11 cellular contexts compared by ENCODE assay signal in genomic region chr2:43898134-43898957, GRCh38. TPM values are rescaled to one million over a fixed set of nuclear protein-coding genes. Genes with fewer than 3 reads are reported as not detected.
DNase-seq lines count a peak whose midpoint lies in the region; ATAC-seq and TF ChIP-seq lines count a peak whose summit lies in the region.
"Had no signal": no experiment of that assay in that cellular context is flagged by ENCODE, and none has a peak within 500 bp of the region (broad histone marks: within the 10 kb centered on the region; RNA-seq: fewer than 3 reads in every experiment).

No MANE protein-coding gene starts in this region.

- no peaks in the 10 kb centered on the region for H3K27me3 Mint-ChIP-seq in CD8-positive, alpha-beta T cell (ENCODE audit: low read depth)
- H3K27me3 Mint-ChIP-seq in immature natural killer cell (ENCODE audit: low read depth in 3 of 3), result no peaks in the 10 kb centered on the region
- H3K27me3 Mint-ChIP-seq: naive thymus-derived CD8-positive, alpha-beta T cell had no signal

- WGBS in body of pancreas, 2 donors, result 21 to 29% methylated on average over 12 to 14 of the region's 14 CpGs
- no CpG with 5 or more reads among the region's 14 CpGs for WGBS in mesendoderm (ENCODE audit: extremely low coverage, insufficient coverage, low lambda C conversion rate)

- intact Hi-C loops in body of pancreas (cut with DNase I), result no loop called here
- intact Hi-C loops in CD8-positive, alpha-beta T cell (cut with DNase I, micrococcal nuclease), result loop anchor here in 1 of 2 experiments (10.0 kb wide), 1 partner anchor 284 kb away; no protein-coding TSS in a partner anchor

- peak; percentile 88 for ATAC-seq in body of pancreas
- no peak for ATAC-seq in GM21528 (IDR thresholded peaks at IDR 0.05; ENCODE audit: low FRiP score, unreplicated experiment)
- ATAC-seq in HG03025 (IDR thresholded peaks at IDR 0.05; ENCODE audit: low FRiP score, unreplicated experiment), result no peak
- no peak for ATAC-seq in CD8-positive, alpha-beta T cell
- ATAC-seq: naive thymus-derived CD8-positive, alpha-beta T cell had no signal

- POLR2A ChIA-PET in CD8-positive, alpha-beta T cell (lab: Charles Lee), result interaction anchor here (0.5 kb wide), 1 partner anchor 1587 kb away, joined by 3 read pairs; no protein-coding TSS in a partner anchor

- H3K27me3 ChIP-seq in body of pancreas (no peaks in the 10 kb centered on the region), mesendoderm (ENCODE audit: insufficient read depth, low read length, poor library complexity) (no peaks in the 10 kb centered on the region)
- no peaks in the 10 kb centered on the region for H3K27me3 ChIP-seq in CD8-positive, alpha-beta T cell (ENCODE audit: insufficient read depth, low read length)

- H3K4ac ChIP-seq in mesendoderm (ENCODE audit: low read depth, low read length), result no peak overlapping the region

- H3K36me3 ChIP-seq in body of pancreas (replicated peaks in 1 of 2; ENCODE audit: insufficient read depth in 1 of 2, low read depth in 2 of 2), result peaks cover 0 to 2% of the 10 kb centered on the region in 2 donors
- peaks cover 10% of the 10 kb centered on the region for H3K36me3 ChIP-seq in mesendoderm (ENCODE audit: control insufficient read depth, insufficient read depth, low read length)
- peaks cover 29% of the 10 kb centered on the region for H3K36me3 ChIP-seq in CD8-positive, alpha-beta T cell (ENCODE audit: insufficient read depth, low read length)

- H3K9ac ChIP-seq in mesendoderm (ENCODE audit: low read length), result no peak overlapping the region

- no peak overlapping the region for H3K27ac Mint-ChIP-seq in CD8-positive, alpha-beta T cell
- no peak overlapping the region for H3K27ac Mint-ChIP-seq in immature natural killer cell

- H4K5ac ChIP-seq in mesendoderm (ENCODE audit: low read length), result no peak overlapping the region

- no peak overlapping the region for H3K4me3 ChIP-seq in body of pancreas
- H3K4me3 ChIP-seq in mesendoderm (ENCODE audit: low read length), result no peak overlapping the region
- no peak overlapping the region for H3K4me3 ChIP-seq in CD8-positive, alpha-beta T cell (ENCODE audit: low read depth, low read length)

- H3K56ac ChIP-seq in mesendoderm (ENCODE audit: low read length), result no peak overlapping the region

- H2AK5ac ChIP-seq in mesendoderm (ENCODE audit: low read length), result no peak overlapping the region

- H3K27ac ChIP-seq in body of pancreas (peak overlapping the region in 3 of 4 donors; percentile 1 to 58 (median 55)), mesendoderm (ENCODE audit: low read depth, low read length) (no peak overlapping the region)
- no peak overlapping the region for H3K27ac ChIP-seq in CD8-positive, alpha-beta T cell (ENCODE audit: low read depth, low read length)

- TF ChIP-seq POLR2A in body of pancreas (IDR thresholded peaks at IDR 0.05), result no peak

- TF ChIP-seq CTCF in body of pancreas (IDR thresholded peaks at IDR 0.05), result peak in 6 of 7 experiments; percentile 47 to 67 (median 60)
- no peak for TF ChIP-seq CTCF in CD8-positive, alpha-beta T cell (IDR thresholded peaks at IDR 0.05)

- no peak overlapping the region for H3K4me3 Mint-ChIP-seq in CD8-positive, alpha-beta T cell
- no peak overlapping the region for H3K4me3 Mint-ChIP-seq in immature natural killer cell
- H3K4me3 Mint-ChIP-seq: naive thymus-derived CD8-positive, alpha-beta T cell had no signal

- H4K8ac ChIP-seq in mesendoderm (ENCODE audit: low read depth, low read length), result no peak overlapping the region

- CTCF ChIA-PET in CD8-positive, alpha-beta T cell (lab: Charles Lee), result no interaction called here

- no peak overlapping the region for H3K23ac ChIP-seq in mesendoderm (ENCODE audit: low read length)

- H2BK5ac ChIP-seq in mesendoderm (ENCODE audit: low read length), result no peak overlapping the region

- H3K4me2 ChIP-seq in mesendoderm (ENCODE audit: low read length), result no peak overlapping the region

- H3K36me3 Mint-ChIP-seq in CD8-positive, alpha-beta T cell, result peaks cover 76% of the 10 kb centered on the region
- peaks cover 20 to 51% (median 22%) of the 10 kb centered on the region in 3 donors for H3K36me3 Mint-ChIP-seq in immature natural killer cell

- no peak overlapping the region for H2BK15ac ChIP-seq in mesendoderm (replicated peaks; ENCODE audit: low read depth)

- no peaks in the 10 kb centered on the region for H3K9me3 Mint-ChIP-seq in CD8-positive, alpha-beta T cell
- H3K9me3 Mint-ChIP-seq in immature natural killer cell, result no peaks in the 10 kb centered on the region
- H3K9me3 Mint-ChIP-seq: naive thymus-derived CD8-positive, alpha-beta T cell had no signal

- no peak overlapping the region for H2BK120ac ChIP-seq in mesendoderm (ENCODE audit: low read depth, low read length)

- H3K4me1 ChIP-seq in body of pancreas, result peaks cover 19% of the 10 kb centered on the region
- H3K4me1 ChIP-seq in mesendoderm (ENCODE audit: control insufficient read depth, low read depth, low read length), result no peaks in the 10 kb centered on the region
- H3K4me1 ChIP-seq in CD8-positive, alpha-beta T cell (ENCODE audit: insufficient read depth, low read length), result no peaks in the 10 kb centered on the region

- no peaks in the 10 kb centered on the region for H3K79me2 ChIP-seq in mesendoderm (ENCODE audit: control insufficient read depth, insufficient read depth, low read length)

- no peaks in the 10 kb centered on the region for H3K9me3 ChIP-seq in body of pancreas
- no peaks in the 10 kb centered on the region for H3K9me3 ChIP-seq in CD8-positive, alpha-beta T cell (ENCODE audit: low read length)

- H3K4me1 Mint-ChIP-seq in CD8-positive, alpha-beta T cell (ENCODE audit: low read depth), result no peaks in the 10 kb centered on the region
- no peaks in the 10 kb centered on the region for H3K4me1 Mint-ChIP-seq in immature natural killer cell
- H3K4me1 Mint-ChIP-seq: naive thymus-derived CD8-positive, alpha-beta T cell had no signal

- H3K79me1 ChIP-seq in mesendoderm (ENCODE audit: low read length), result peaks cover 1% of the 10 kb centered on the region

- H3K18ac ChIP-seq in mesendoderm (ENCODE audit: low read length), result no peak overlapping the region

- peak; percentile 78 for DNase-seq in DMS153 treated with DMSO at 0.1 percent for 48 hours (lab: John Stamatoyannopoulos, UW; ENCODE audit: unreplicated experiment)
- DNase-seq in NCI-H128 (lab: John Stamatoyannopoulos, UW; ENCODE audit: unreplicated experiment), result peak; percentile 68
- peak; percentile 73 to 85 (median 74) for DNase-seq in body of pancreas
- peak; percentile 49 for DNase-seq in mesendoderm
- no peak for DNase-seq in CD8-positive, alpha-beta T cell
- DNase-seq in immature natural killer cell, result no peak

RNA-seq across cellular contexts. Expression of gene ABCG8, which starts 59.6 kb away (rescaled TPM):
- not detected for total RNA-seq in body of pancreas
- polyA plus RNA-seq in mesendoderm (2013, experiment 1 of 2), result not detected
- 0.03 TPM for polyA plus RNA-seq in mesendoderm (2013, experiment 2 of 2)
- total RNA-seq in CD8-positive, alpha-beta T cell, result not detected
- not detected for polyA plus RNA-seq in immature natural killer cell
- total RNA-seq: H1; MCF 10A; naive thymus-derived CD8-positive, alpha-beta T cell had no signal
- polyA plus RNA-seq: H1 had no signal

RNA-seq across cellular contexts. Expression of gene ABCG5, which starts 59.7 kb away (rescaled TPM):
- not detected for total RNA-seq in body of pancreas
- not detected for polyA plus RNA-seq in mesendoderm (2013, experiment 1 of 2)
- not detected for polyA plus RNA-seq in mesendoderm (2013, experiment 2 of 2)
- total RNA-seq in CD8-positive, alpha-beta T cell, result not detected
- polyA plus RNA-seq in immature natural killer cell, result not detected
- total RNA-seq: H1; MCF 10A; naive thymus-derived CD8-positive, alpha-beta T cell had no signal
- polyA plus RNA-seq: H1; naive thymus-derived CD8-positive, alpha-beta T cell had no signal

Comparison
In these comparisons a context has a peak if more than half of its experiments do, and no peak if none do; other contexts are left out.
1. DNase-seq: peak in DMS153 treated with DMSO at 0.1 percent for 48 hours (single experiment), NCI-H128 (single experiment), body of pancreas (4 of 4) and mesendoderm (single experiment); none in CD8-positive, alpha-beta T cell (0 of 7) and immature natural killer cell (0 of 3).
2. H3K27ac ChIP-seq: peak in body of pancreas (3 of 4); none in mesendoderm (single experiment) and CD8-positive, alpha-beta T cell (single experiment).